1 cellular context compared by ENCODE assay signal in genomic region chr20:17570347-17571152, GRCh38.
A peak's percentile ranks its signal among the peaks of the same experiment; 100 is the strongest.
TF ChIP-seq lines count a peak whose summit lies in the region.

No MANE protein-coding gene starts in this region.

TF ChIP-seq in K562, 482 proteins besides CTCF, POLR2A, EP300 and RAD21 (continued from another document and continues in another):
- TF ChIP-seq ZFP36 (IDR thresholded peaks at IDR 0.05; ENCODE audit: low read depth, low read length, partially characterized antibody), result no peak
- peak; percentile 62; the same call in 1 of the 2 replicates for TF ChIP-seq ZNF395 (CRISPR knock-in tag; IDR thresholded peaks at IDR 0.05)
- TF ChIP-seq BCLAF1 (IDR thresholded peaks at IDR 0.05; ENCODE audit: borderline replicate concordance in 1 of 2, control insufficient read depth in 1 of 2, low read depth in 2 of 2, low read length in 1 of 2), result no peak
- TF ChIP-seq PCBP2 (IDR thresholded peaks at IDR 0.05; ENCODE audit: low read depth, low read length, poor library complexity, severe bottlenecking), result no peak
- no peak for TF ChIP-seq DNMT1 (IDR thresholded peaks at IDR 0.05)
- TF ChIP-seq SMAD1 (IDR thresholded peaks at IDR 0.05; ENCODE audit: low read depth, low read length, partially characterized antibody), result no peak
- TF ChIP-seq ATF7 (IDR thresholded peaks at IDR 0.05), result no peak
- TF ChIP-seq GATAD2A (IDR thresholded peaks at IDR 0.05), result no peak
- no peak for TF ChIP-seq HOMEZ (CRISPR knock-in tag; IDR thresholded peaks at IDR 0.05)
- no peak for TF ChIP-seq ZBTB17 (CRISPR knock-in tag; IDR thresholded peaks at IDR 0.05)
- no peak for TF ChIP-seq SUPT5H (IDR thresholded peaks at IDR 0.05)
- no peak for TF ChIP-seq ETV6 (IDR thresholded peaks at IDR 0.05; ENCODE audit: borderline replicate concordance in 1 of 2, low read depth in 2 of 2, low read length in 1 of 2)
- no peak for TF ChIP-seq ETV6 (CRISPR knock-in tag; IDR thresholded peaks at IDR 0.05; ENCODE audit: borderline replicate concordance)
- no peak for TF ChIP-seq FUS (optimal IDR thresholded peaks at IDR 0.05; ENCODE audit: low read depth, low read length)
- no peak for TF ChIP-seq HINFP (tag; conservative IDR thresholded peaks at IDR 0.05; ENCODE audit: low read depth)
- TF ChIP-seq HEY1 (CRISPR knock-in tag; IDR thresholded peaks at IDR 0.05; ENCODE audit: borderline replicate concordance), result no peak
- no peak for TF ChIP-seq MCM7 (IDR thresholded peaks at IDR 0.05)
- TF ChIP-seq ZNF408 (CRISPR knock-in tag; IDR thresholded peaks at IDR 0.05; ENCODE audit: low read depth), result no peak
- no peak for TF ChIP-seq NCOA6 (IDR thresholded peaks at IDR 0.05)
- no peak for TF ChIP-seq HCFC1 (IDR thresholded peaks at IDR 0.05; ENCODE audit: low read depth, low read length)
- TF ChIP-seq THRA (IDR thresholded peaks at IDR 0.05), result no peak
- no peak for TF ChIP-seq ZBTB9 (CRISPR knock-in tag; IDR thresholded peaks at IDR 0.05)
- TF ChIP-seq SMARCA4 (IDR thresholded peaks at IDR 0.05), result 0 out of 2 replicates have a peak, but pooled peaks have one; percentile 18
- no peak for TF ChIP-seq NFE2L1 (tag; IDR thresholded peaks at IDR 0.05; ENCODE audit: borderline replicate concordance, low read depth)
- TF ChIP-seq NR3C1 (CRISPR knock-in tag; IDR thresholded peaks at IDR 0.05), result no peak
- TF ChIP-seq HOXB6 (CRISPR knock-in tag; IDR thresholded peaks at IDR 0.05; ENCODE audit: borderline replicate concordance), result no peak
- no peak for TF ChIP-seq THRB (CRISPR knock-in tag; conservative IDR thresholded peaks at IDR 0.05)
- TF ChIP-seq SMC3 (conservative IDR thresholded peaks at IDR 0.05; ENCODE audit: insufficient read depth, low read depth, low read length), result no peak
- no peak for TF ChIP-seq NFIC (IDR thresholded peaks at IDR 0.05)
- no peak for TF ChIP-seq BCL6 (CRISPR knock-in tag; IDR thresholded peaks at IDR 0.05)
- no peak for TF ChIP-seq ZNF41 (CRISPR knock-in tag; conservative IDR thresholded peaks at IDR 0.05)
- 0 out of 4 replicates have a peak, but pooled peaks of 1 of the 2 experiments have one; percentile 33 for TF ChIP-seq ZNF639 (CRISPR knock-in tag; conservative IDR thresholded peaks at IDR 0.05 in 1 of 2, IDR thresholded peaks at IDR 0.05 in 1 of 2)
- TF ChIP-seq PRDM10 (IDR thresholded peaks at IDR 0.05; ENCODE audit: partially characterized antibody), result peak; percentile 55
- TF ChIP-seq AFF4 (CRISPR knock-in tag; IDR thresholded peaks at IDR 0.05), result 0 out of 2 replicates have a peak, but pooled peaks have one; percentile 36
- no peak for TF ChIP-seq MXI1 (IDR thresholded peaks at IDR 0.05; ENCODE audit: low read depth, low read length)
- TF ChIP-seq KAT2B (IDR thresholded peaks at IDR 0.05; ENCODE audit: low read depth, low read length), result no peak
- TF ChIP-seq ZNF347 (CRISPR knock-in tag; IDR thresholded peaks at IDR 0.05; ENCODE audit: low read depth), result no peak
- TF ChIP-seq NEUROD1 (IDR thresholded peaks at IDR 0.05; ENCODE audit: borderline replicate concordance, low read depth, low read length, partially characterized antibody), result no peak
